8 cellular contexts compared by ENCODE assay signal in the genomic region with DNA sequence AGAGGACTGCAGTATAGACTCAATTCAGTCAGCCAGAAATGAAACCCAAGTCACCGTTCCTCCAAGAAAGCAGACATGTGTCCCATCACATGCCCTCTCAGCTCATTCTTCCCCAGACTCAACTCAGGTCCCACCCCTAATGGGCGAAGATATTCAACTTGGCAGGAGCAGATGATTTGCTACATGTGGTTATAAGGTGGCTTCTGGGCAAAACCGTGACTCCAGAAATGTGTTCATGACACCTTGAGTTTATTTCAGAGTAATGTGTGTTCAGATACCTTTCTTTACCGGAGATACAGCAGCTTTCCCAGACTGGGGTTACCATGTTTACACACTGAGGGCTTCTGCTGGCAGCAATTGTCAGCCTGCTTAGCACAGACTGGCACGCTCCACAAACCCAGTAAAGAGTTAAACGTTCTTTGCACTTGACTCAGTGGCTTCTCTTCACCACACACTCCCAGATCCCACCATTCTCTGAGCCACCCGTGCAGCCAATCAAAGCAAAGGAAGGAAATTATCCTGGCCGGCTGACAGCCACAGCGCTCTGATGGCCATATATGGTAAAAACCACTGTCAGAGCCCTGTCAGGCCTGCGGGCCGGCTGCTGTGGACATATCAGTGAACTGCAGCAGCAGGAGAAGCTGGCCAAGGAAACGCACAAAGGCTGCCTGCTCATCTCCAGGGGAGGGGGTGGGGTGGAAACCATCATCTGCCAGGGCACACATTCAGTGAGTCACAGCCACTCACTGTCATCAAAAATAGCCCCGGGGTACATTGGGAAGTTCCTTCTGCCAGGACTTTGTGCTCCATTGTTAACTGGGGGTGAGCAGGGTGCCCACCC. TPM values are rescaled to one million over a fixed set of nuclear protein-coding genes. Genes with fewer than 3 reads are reported as not detected.
DNase-seq lines count a peak whose midpoint lies in the region; ATAC-seq and TF ChIP-seq lines count a peak whose summit lies in the region.

No MANE protein-coding gene starts in this region.

- H3K4me1 ChIP-seq in HEK293 (ENCODE audit: control insufficient read depth, insufficient read depth, low read length) = peaks cover 30% of the 10 kb centered on the region
- peaks cover 63 to 87% of the 10 kb centered on the region in 2 donors for H3K4me1 ChIP-seq in thoracic aorta (ENCODE audit: control insufficient read depth in 1 of 2, low read depth in 2 of 2)

- H3K9me3 ChIP-seq in HEK293 (ENCODE audit: control insufficient read depth, insufficient read depth, low read depth, low read length) (no peaks in the 10 kb centered on the region), SK-N-MC (ENCODE audit: low read depth, low read length) (no peaks in the 10 kb centered on the region), thoracic aorta (no peaks in the 10 kb centered on the region)

- DNase-seq in GM03348 (ENCODE audit: low spot score) (peak; percentile 91), NAMALWA (ENCODE audit: low spot score) (peak; percentile 73), SK-N-MC (ENCODE audit: low read depth, low spot score) (no peak), glomerular endothelial cell (ENCODE audit: extremely low read depth, low read depth, low spot score) (peak; percentile 94), omental fat pad (ENCODE audit: low spot score) (peak; percentile 79), thoracic aorta (ENCODE audit: low spot score) (peak; percentile 90)

- H3K27ac ChIP-seq in HEK293 (ENCODE audit: extremely low read depth, low read depth, low read length) (peak overlapping the region; percentile 78), SK-N-MC (peak overlapping the region; percentile 96), thoracic aorta (peak overlapping the region; percentile 95)

- ATAC-seq in omental fat pad (ENCODE audit: low FRiP score) (peak; percentile 78), thoracic aorta (ENCODE audit: insufficient number of reproducible peaks, low FRiP score, low read depth) (peak; percentile 74)

- peaks cover 4% of the 10 kb centered on the region for H3K9me3 Mint-ChIP-seq in activated naive CD4-positive, alpha-beta T cell treated with anti-CD3 and anti-CD28 coated beads, Interleukin-2, amount 50 U/mL, for 24 hours

- H3K27me3 Mint-ChIP-seq in activated naive CD4-positive, alpha-beta T cell treated with anti-CD3 and anti-CD28 coated beads, Interleukin-2, amount 50 U/mL, for 24 hours = no peaks in the 10 kb centered on the region

- H3K27me3 ChIP-seq in thoracic aorta (replicated peaks; ENCODE audit: insufficient read depth) = no peaks in the 10 kb centered on the region

- H3K4me3 Mint-ChIP-seq in activated naive CD4-positive, alpha-beta T cell treated with anti-CD3 and anti-CD28 coated beads, Interleukin-2, amount 50 U/mL, for 24 hours = peak overlapping the region; percentile 80

- TF ChIP-seq CTCF in HEK293 (tag by site-specific recombination; IDR thresholded peaks at IDR 0.05) = peak; percentile 50; the same call in 1 of the 2 replicates
- TF ChIP-seq CTCF in omental fat pad (IDR thresholded peaks at IDR 0.05) = no peak
- TF ChIP-seq CTCF in thoracic aorta (IDR thresholded peaks at IDR 0.05) = peak; percentile 64

- H3K36me3 Mint-ChIP-seq in activated naive CD4-positive, alpha-beta T cell treated with anti-CD3 and anti-CD28 coated beads, Interleukin-2, amount 50 U/mL, for 24 hours = no peaks in the 10 kb centered on the region

- H3K9ac ChIP-seq in SK-N-MC (ENCODE audit: insufficient read length) = peak overlapping the region; percentile 37

- peak overlapping the region; percentile 98 for H3K27ac Mint-ChIP-seq in activated naive CD4-positive, alpha-beta T cell treated with anti-CD3 and anti-CD28 coated beads, Interleukin-2, amount 50 U/mL, for 24 hours

- CTCF ChIA-PET in HEK293 (lab: Yijun Ruan, JAX) = interaction anchor here (0.6 to 2.2 kb wide), 5 partner anchors 9 to 259 kb away, joined by 3 to 18 read pairs (median 4); a partner anchor contains a TSS

- POLR2A ChIA-PET in HEK293 (lab: Yijun Ruan, JAX) = interaction anchor here (0.7 to 2.2 kb wide), 6 partner anchors 10 to 193 kb away, joined by 3 to 20 read pairs (median 3); a partner anchor contains a TSS

- peaks cover 0 to 12% of the 10 kb centered on the region in 2 experiments; a peak in 2 of 3 replicates for H3K36me3 ChIP-seq in HEK293 (ENCODE audit: control insufficient read depth in 2 of 2, insufficient read depth in 1 of 2, low read length in 2 of 2)
- H3K36me3 ChIP-seq in SK-N-MC (ENCODE audit: insufficient read depth, low read length) = peaks cover 27% of the 10 kb centered on the region
- no peaks in the 10 kb centered on the region for H3K36me3 ChIP-seq in thoracic aorta

- peak overlapping the region; percentile 12; the same call in 1 of the 2 replicates for H3K4me3 ChIP-seq in HEK293 (ENCODE audit: low read depth, low read length)
- H3K4me3 ChIP-seq in SK-N-MC = peak overlapping the region; percentile 67
- peak overlapping the region; percentile 52 for H3K4me3 ChIP-seq in thoracic aorta

- peaks cover 76% of the 10 kb centered on the region for H3K4me1 Mint-ChIP-seq in activated naive CD4-positive, alpha-beta T cell treated with anti-CD3 and anti-CD28 coated beads, Interleukin-2, amount 50 U/mL, for 24 hours

TF ChIP-seq in HEK293, 187 proteins besides CTCF, POLR2A, EP300 and RAD21 (continues in another document):
- peak; percentile 77; the same call in 1 of the 2 replicates for TF ChIP-seq ZNF24 (tag by site-specific recombination; IDR thresholded peaks at IDR 0.05)
- no peak for TF ChIP-seq MEIS1 (CRISPR knock-in tag; IDR thresholded peaks at IDR 0.05; ENCODE audit: borderline replicate concordance)
- TF ChIP-seq, protein P1, sequence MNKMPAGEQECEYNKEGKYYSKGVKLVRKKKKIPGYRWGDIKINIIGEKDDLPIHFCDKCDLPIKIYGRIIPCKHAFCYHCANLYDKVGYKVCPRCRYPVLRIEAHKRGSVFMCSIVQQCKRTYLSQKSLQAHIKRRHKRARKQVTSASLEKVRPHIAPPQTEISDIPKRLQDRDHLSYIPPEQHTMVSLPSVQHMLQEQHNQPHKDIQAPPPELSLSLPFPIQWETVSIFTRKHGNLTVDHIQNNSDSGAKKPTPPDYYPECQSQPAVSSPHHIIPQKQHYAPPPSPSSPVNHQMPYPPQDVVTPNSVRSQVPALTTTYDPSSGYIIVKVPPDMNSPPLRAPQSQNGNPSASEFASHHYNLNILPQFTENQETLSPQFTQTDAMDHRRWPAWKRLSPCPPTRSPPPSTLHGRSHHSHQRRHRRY (tag by site-specific recombination; IDR thresholded peaks at IDR 0.05) = no peak
- TF ChIP-seq ZNF394 (tag by site-specific recombination; IDR thresholded peaks at IDR 0.05; ENCODE audit: borderline replicate concordance) = peak; percentile 99
- no peak for TF ChIP-seq PRDM1 (tag by site-specific recombination; IDR thresholded peaks at IDR 0.05)
- TF ChIP-seq, protein P2, sequence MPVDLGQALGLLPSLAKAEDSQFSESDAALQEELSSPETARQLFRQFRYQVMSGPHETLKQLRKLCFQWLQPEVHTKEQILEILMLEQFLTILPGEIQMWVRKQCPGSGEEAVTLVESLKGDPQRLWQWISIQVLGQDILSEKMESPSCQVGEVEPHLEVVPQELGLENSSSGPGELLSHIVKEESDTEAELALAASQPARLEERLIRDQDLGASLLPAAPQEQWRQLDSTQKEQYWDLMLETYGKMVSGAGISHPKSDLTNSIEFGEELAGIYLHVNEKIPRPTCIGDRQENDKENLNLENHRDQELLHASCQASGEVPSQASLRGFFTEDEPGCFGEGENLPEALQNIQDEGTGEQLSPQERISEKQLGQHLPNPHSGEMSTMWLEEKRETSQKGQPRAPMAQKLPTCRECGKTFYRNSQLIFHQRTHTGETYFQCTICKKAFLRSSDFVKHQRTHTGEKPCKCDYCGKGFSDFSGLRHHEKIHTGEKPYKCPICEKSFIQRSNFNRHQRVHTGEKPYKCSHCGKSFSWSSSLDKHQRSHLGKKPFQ (tag by site-specific recombination; IDR thresholded peaks at IDR 0.05) = peak; percentile 69
- TF ChIP-seq, protein P3, sequence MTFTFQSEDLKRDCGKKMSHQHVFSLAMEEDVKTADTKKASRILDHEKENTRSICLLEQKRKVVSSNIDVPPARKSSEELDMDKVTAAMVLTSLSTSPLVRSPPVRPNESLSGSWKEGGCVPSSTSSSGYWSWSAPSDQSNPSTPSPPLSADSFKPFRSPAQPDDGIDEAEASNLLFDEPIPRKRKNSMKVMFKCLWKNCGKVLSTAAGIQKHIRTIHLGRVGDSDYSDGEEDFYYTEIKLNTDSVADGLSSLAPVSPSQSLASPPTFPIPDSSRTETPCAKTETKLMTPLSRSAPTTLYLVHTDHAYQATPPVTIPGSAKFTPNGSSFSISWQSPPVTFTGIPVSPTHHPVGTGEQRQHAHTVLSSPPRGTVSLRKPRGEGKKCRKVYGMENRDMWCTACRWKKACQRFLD (tag by site-specific recombination; IDR thresholded peaks at IDR 0.05) = no peak
- TF ChIP-seq ZNF221 (tag by site-specific recombination; IDR thresholded peaks at IDR 0.05; ENCODE audit: borderline replicate concordance) = no peak
- TF ChIP-seq ZNF23 (tag by site-specific recombination; IDR thresholded peaks at IDR 0.05; ENCODE audit: borderline replicate concordance) = no peak
- TF ChIP-seq ZIC2 (tag by site-specific recombination; IDR thresholded peaks at IDR 0.05) = peak; percentile 47
- no peak for TF ChIP-seq ZNF211 (tag by site-specific recombination; IDR thresholded peaks at IDR 0.05; ENCODE audit: low read depth)
- TF ChIP-seq TCF7L2 (IDR thresholded peaks at IDR 0.05; ENCODE audit: borderline replicate concordance, low read depth, low read length) = no peak

RNA-seq across cellular contexts. Expression of a gene that starts 39.9 kb away (rescaled TPM):
- 167 and 291 TPM in 2 replicates for total RNA-seq in glomerular endothelial cell
- total RNA-seq in omental fat pad = 100 to 1,000 TPM; 100 to 273 (median 154) TPM
- 100 to 1,000 TPM; 157 to 208 TPM for total RNA-seq in thoracic aorta

RNA-seq across cellular contexts. Expression of a gene that starts 57.7 kb away (rescaled TPM):
- total RNA-seq in glomerular endothelial cell (0.48 and 0.58 TPM in 2 replicates), omental fat pad (10 to 100 TPM; 12.4 to 45.6 (median 18.3) TPM), thoracic aorta (10 to 100 TPM; 14.3 to 17.3 TPM)

Comparison
In these comparisons a context has a peak if more than half of its experiments do, and no peak if none do; other contexts are left out.
1. H3K4me3 ChIP-seq: peak in every context shown above with its lines; median percentile 67 in SK-N-MC; 52 in thoracic aorta; 12 in HEK293.
2. CTCF ChIP-seq: peak in HEK293 (single experiment) and thoracic aorta (single experiment); none in omental fat pad (0 of 3).
3. Peak in every context shown above with its lines, with median percentiles within 50 percentile points of each other: H3K27ac ChIP-seq.